In genomic region chr1:161225534-161226319, GRCh38 we compare ENCODE assay signal across 8 cellular contexts. TPM values are rescaled to one million over a fixed set of nuclear protein-coding genes. Genes with fewer than 3 reads are reported as not detected.
A peak's percentile ranks its signal among the peaks of the same experiment; 100 is the strongest.
DNase-seq lines count a peak whose midpoint lies in the region; ATAC-seq and TF ChIP-seq lines count a peak whose summit lies in the region.

TSS of gene TOMM40L (plus strand) at chr1:161226060. CDS start at chr1:161226490, 430 bp downstream.

- TF ChIP-seq CTCF in left lung (IDR thresholded peaks at IDR 0.05) = peak; percentile 40 to 49

- no peaks in the 10 kb centered on the region for H3K9me3 ChIP-seq in left lung

- H3K27me3 ChIP-seq in left lung = no peaks in the 10 kb centered on the region

- intact Hi-C loops in left lung (cut with DNase I) = loop anchor here in 1 of 2 donors (10.0 kb wide), 1 partner anchor 159 kb away; no protein-coding TSS in a partner anchor

- DNase-seq in CD1c-positive myeloid dendritic cell (ENCODE audit: extremely low spot score) (peak; percentile 99), NCI-H69 (lab: John Stamatoyannopoulos, UW) (peak; percentile 98), dermis blood vessel endothelial cell (peak; percentile 99), left lung (peak; percentile 85 to 94)
- DNase-seq in activated CD4-positive, alpha-beta T cell treated with anti-CD3 and anti-CD28 coated beads, Interleukin-2, amount 50 U/mL, for 1 hour = peak; percentile 85
- DNase-seq in stimulated activated CD4-positive, alpha-beta T cell treated with anti-CD3 and anti-CD28 coated beads, Interleukin-2, amount 100 ng/mL, for 48 hours = peak; percentile 79 to 84

- peak within 1 kb of the TSS; percentile 48 to 59 for H3K4me3 ChIP-seq in left lung

- peak within 1 kb of the TSS in 1 of 2 donors; percentile 76 for H3K27ac ChIP-seq in left lung

- H3K36me3 ChIP-seq in left lung = peaks cover 0 to 29% of the 10 kb centered on the region in 2 donors

- peak; percentile 96 for ATAC-seq in GM19351 (IDR thresholded peaks at IDR 0.05; ENCODE audit: unreplicated experiment)
- peak; percentile 94 for ATAC-seq in HG03521 (IDR thresholded peaks at IDR 0.05; ENCODE audit: unreplicated experiment)
- ATAC-seq in left lung = peak; percentile 96

- peaks cover 11 to 41% of the 10 kb centered on the region in 2 donors for H3K4me1 ChIP-seq in left lung

RNA-seq across cellular contexts. Expression of gene TOMM40L, which starts in this region (rescaled TPM):
- 14.8 and 23.6 TPM in 2 replicates for total RNA-seq in dermis blood vessel endothelial cell
- 10 to 100 TPM; 12.7 to 15.6 TPM for total RNA-seq in left lung
